8 cellular contexts compared by ENCODE assay signal in the genomic region with DNA sequence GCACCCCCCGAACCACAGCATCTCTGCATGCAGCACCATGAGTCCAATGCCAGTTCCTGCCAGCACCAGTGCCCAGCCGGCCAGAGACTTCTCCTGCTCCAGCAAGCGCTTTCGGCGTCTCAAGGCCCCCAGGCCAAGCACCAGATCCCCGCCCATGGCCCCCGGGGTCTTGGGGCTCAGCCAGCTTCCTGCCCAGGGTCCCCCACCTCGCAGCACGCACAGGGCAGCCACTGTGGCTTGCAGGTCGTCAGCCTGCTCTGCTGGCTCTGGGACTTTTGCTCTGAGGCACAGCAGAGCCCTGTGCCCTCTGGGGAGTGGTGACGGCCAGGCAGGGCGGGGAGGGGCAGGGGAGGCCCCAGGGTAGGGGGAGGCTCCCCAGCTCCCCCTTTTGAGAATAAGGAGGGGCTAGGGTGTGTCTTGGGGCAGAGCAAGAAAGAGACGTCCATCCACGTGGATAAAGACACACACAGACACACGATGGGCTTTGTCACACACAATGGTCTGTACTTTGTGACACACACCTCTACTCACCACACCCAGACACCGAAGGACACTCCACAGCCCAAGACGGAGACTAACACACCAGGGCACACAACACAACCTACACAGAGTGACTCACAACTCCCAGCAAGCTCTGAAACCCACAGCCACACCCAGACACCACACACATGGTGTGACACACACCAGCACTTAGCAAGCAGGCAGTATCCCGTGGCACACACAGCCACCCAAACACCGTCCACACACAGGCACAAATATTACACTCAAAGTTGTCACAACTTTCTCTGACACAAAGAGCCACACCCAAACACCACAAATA. TPM values are rescaled to one million over a fixed set of nuclear protein-coding genes. Genes with fewer than 3 reads are reported as not detected.
DNase-seq lines count a peak whose midpoint lies in the region; TF ChIP-seq lines count a peak whose summit lies in the region.

TSS of gene KCNN4 (minus strand) at position 268 of the 820 bp plus-strand sequence. CDS start at position 156, 112 bp downstream.

- H3K9me3 ChIP-seq in HAP-1 (no peaks in the 10 kb centered on the region), right atrium auricular region (no peaks in the 10 kb centered on the region)

- DNase-seq in NCI-H69 (lab: John Stamatoyannopoulos, UW), result peak; percentile 19
- DNase-seq in activated CD8-positive, alpha-beta memory T cell treated with anti-CD3 and anti-CD28 coated beads, Interleukin-2, amount 50 U/mL, for 4 hours, result peak; percentile 54
- peak; percentile 58 for DNase-seq in fibroblast of the aortic adventitia (ENCODE audit: low read depth)
- DNase-seq in stimulated activated CD4-positive, alpha-beta T cell treated with anti-CD3 and anti-CD28 coated beads, TNF-alpha, amount 100 ng/mL, for 4 hours (ENCODE audit: low read depth in 3 of 3), result peak in 2 of 3 experiments; percentile 48
- no peak for DNase-seq in NCI-H146 (lab: John Stamatoyannopoulos, UW)
- DNase-seq in HAP-1 (ENCODE audit: low spot score in 2 of 2), result no peak
- DNase-seq in right atrium auricular region (ENCODE audit: low spot score), result no peak

- peak; percentile 89 for TF ChIP-seq POLR2A in GM18951 (IDR thresholded peaks at IDR 0.05; ENCODE audit: extremely low read depth, insufficient read depth, insufficient read length)

- in situ Hi-C loops in GM18951 (cut with MboI; ENCODE audit: low sequenced_read_pairs, unreplicated experiment), result no loop called here
- in situ Hi-C loops in HAP-1 (cut with MboI; ENCODE audit: low sequenced_read_pairs), result no loop called here

- no peak for TF ChIP-seq CTCF in fibroblast of the aortic adventitia (IDR thresholded peaks at IDR 0.05; ENCODE audit: insufficient read depth, low read length)
- TF ChIP-seq CTCF in right atrium auricular region (IDR thresholded peaks at IDR 0.05), result no peak

- H3K36me3 ChIP-seq in HAP-1 (replicated peaks), result no peaks in the 10 kb centered on the region
- no peaks in the 10 kb centered on the region for H3K36me3 ChIP-seq in right atrium auricular region

- H3K27me3 ChIP-seq in HAP-1 (ENCODE audit: low read depth) (no peaks in the 10 kb centered on the region), right atrium auricular region (no peaks in the 10 kb centered on the region)

- H3K27ac ChIP-seq in right atrium auricular region, result peak within 1 kb of the TSS in 1 of 2 donors; percentile 11

- H3K4me3 ChIP-seq in fibroblast of the aortic adventitia (ENCODE audit: low read depth, low read length), result peak within 1 kb of the TSS; percentile 59
- H3K4me3 ChIP-seq in HAP-1, result no peak within 1 kb of the TSS
- peak within 1 kb of the TSS in 1 of 2 donors; percentile 2 for H3K4me3 ChIP-seq in right atrium auricular region

- H3K4me1 ChIP-seq in HAP-1 (no peaks in the 10 kb centered on the region), right atrium auricular region (peaks cover 0 to 6% of the 10 kb centered on the region in 2 donors)

RNA-seq across cellular contexts. Expression of gene KCNN4, which starts in this region (rescaled TPM):
- total RNA-seq in fibroblast of the aortic adventitia (ENCODE audit: low replicate concordance) (1.2 and 39.9 TPM in 2 replicates), right atrium auricular region (1 to 10 TPM; 1.3 to 2.0 TPM)

Comparison
In these comparisons a context has a peak if more than half of its experiments do, and no peak if none do; other contexts are left out.
1. DNase-seq: peak in NCI-H69 (single experiment), activated CD8-positive, alpha-beta memory T cell treated with anti-CD3 and anti-CD28 coated beads, Interleukin-2, amount 50 U/mL, for 4 hours (single experiment), fibroblast of the aortic adventitia (single experiment) and stimulated activated CD4-positive, alpha-beta T cell treated with anti-CD3 and anti-CD28 coated beads, TNF-alpha, amount 100 ng/mL, for 4 hours (2 of 3); none in NCI-H146 (single experiment), HAP-1 (0 of 2) and right atrium auricular region (single experiment).